Comparison of ENCODE assay signal across 8 cellular contexts in genomic region chr6:33313105-33313708, GRCh38. TPM values are rescaled to one million over a fixed set of nuclear protein-coding genes. Genes with fewer than 3 reads are reported as not detected.
DNase-seq lines count a peak whose midpoint lies in the region; ATAC-seq, FAIRE-seq and TF ChIP-seq lines count a peak whose summit lies in the region.

No MANE protein-coding gene starts in this region.

- no peaks in the 10 kb centered on the region for H3K36me3 ChIP-seq in endodermal cell (ENCODE audit: control insufficient read depth, insufficient read depth, low read length)

- peak overlapping the region; percentile 98 for H3K27ac Mint-ChIP-seq in activated CD4-positive, alpha-beta memory T cell treated with anti-CD3 and anti-CD28 coated beads for 36 hours
- peak overlapping the region; percentile 85 for H3K27ac Mint-ChIP-seq in endodermal cell
- H3K27ac Mint-ChIP-seq in mesothelial cell of epicardium, result peak overlapping the region; percentile 98

- DNase-seq in AG08395 (ENCODE audit: low spot score), result peak; percentile 27
- peak; percentile 10 for DNase-seq in NCI-H1092 treated with DMSO at 0.1 percent for 48 hours (lab: John Stamatoyannopoulos, UW)
- peak; percentile 70 for DNase-seq in activated CD4-positive, alpha-beta memory T cell treated with anti-CD3 and anti-CD28 coated beads for 36 hours
- peak; percentile 86 for DNase-seq in endodermal cell
- DNase-seq in mesothelial cell of epicardium (ENCODE audit: low spot score in 2 of 2, unreplicated experiment in 2 of 2), result peak in 1 of 2 experiments; percentile 64
- peak in 25 of 49 donors; percentile 23 to 72 (median 41) for DNase-seq in substantia nigra (lab: John Stamatoyannopoulos, UW)
- no peak for DNase-seq in HTR-8/SVneo (ENCODE audit: insufficient read length, low spot score)

- POLR2A ChIA-PET in activated CD4-positive, alpha-beta memory T cell treated with anti-CD3 and anti-CD28 coated beads for 36 hours (lab: Charles Lee), result interaction anchor here (0.7 to 2.7 kb wide), 7 partner anchors 14 to 469 kb away, joined by 4 to 12 read pairs (median 6); partner anchors contain the start of genes B3GALT4, PFDN6, RGL2 and RPS18

- peak overlapping the region; percentile 31 for H3K9ac ChIP-seq in endodermal cell (ENCODE audit: extremely low read depth, low read length, poor library complexity, severe bottlenecking)

- no peaks in the 10 kb centered on the region for H3K27me3 Mint-ChIP-seq in activated CD4-positive, alpha-beta memory T cell treated with anti-CD3 and anti-CD28 coated beads for 36 hours
- H3K27me3 Mint-ChIP-seq in endodermal cell (ENCODE audit: insufficient read depth) (peaks cover 13% of the 10 kb centered on the region), mesothelial cell of epicardium (ENCODE audit: low read depth) (no peaks in the 10 kb centered on the region)

- no peak overlapping the region for H3K27ac ChIP-seq in endodermal cell (ENCODE audit: low read depth, low read length)
- peak overlapping the region; percentile 83 for H3K27ac ChIP-seq in substantia nigra (ENCODE audit: low read depth, low read length, poor library complexity, severe bottlenecking)

- H3K4me3 Mint-ChIP-seq in activated CD4-positive, alpha-beta memory T cell treated with anti-CD3 and anti-CD28 coated beads for 36 hours, result peak overlapping the region; percentile 96
- H3K4me3 Mint-ChIP-seq in endodermal cell (peak overlapping the region; percentile 74), mesothelial cell of epicardium (peak overlapping the region; percentile 94)

- TF ChIP-seq CTCF in endodermal cell (conservative IDR thresholded peaks at IDR 0.05) (no peak), mesothelial cell of epicardium (IDR thresholded peaks at IDR 0.05; ENCODE audit: unreplicated experiment) (no peak)

- intact Hi-C loops in activated CD4-positive, alpha-beta memory T cell treated with anti-CD3 and anti-CD28 coated beads for 36 hours (cut with micrococcal nuclease), result loop anchor here (1.0 to 10.0 kb wide), 4 partner anchors 24 to 262 kb away; partner anchors contain the start of genes B3GALT4, PFDN6 and WDR46

- H3K4me1 ChIP-seq in endodermal cell (ENCODE audit: control insufficient read depth, insufficient read depth, low read length), result no peaks in the 10 kb centered on the region

- H3K36me3 Mint-ChIP-seq in activated CD4-positive, alpha-beta memory T cell treated with anti-CD3 and anti-CD28 coated beads for 36 hours, result peaks cover 43% of the 10 kb centered on the region
- H3K36me3 Mint-ChIP-seq in endodermal cell (ENCODE audit: low read depth) (peaks cover 5% of the 10 kb centered on the region), mesothelial cell of epicardium (peaks cover 6% of the 10 kb centered on the region)

- 1 to 6% methylated on average over 7 to 33 of the region's 33 CpGs for WGBS in endodermal cell (ENCODE audit: insufficient coverage in 1 of 2, insufficient read length in 1 of 2), 2 experiments

- H3K9me3 Mint-ChIP-seq in activated CD4-positive, alpha-beta memory T cell treated with anti-CD3 and anti-CD28 coated beads for 36 hours, result no peaks in the 10 kb centered on the region
- H3K9me3 Mint-ChIP-seq in endodermal cell, result no peaks in the 10 kb centered on the region
- no peaks in the 10 kb centered on the region for H3K9me3 Mint-ChIP-seq in mesothelial cell of epicardium

- H3K4me3 ChIP-seq in endodermal cell (ENCODE audit: low read length), result peak overlapping the region; percentile 75

- FAIRE-seq in HTR-8/SVneo (lab: Jason Lieb, UNC), result no peak

- peaks cover 20% of the 10 kb centered on the region for H3K27me3 ChIP-seq in endodermal cell (ENCODE audit: control insufficient read depth, insufficient read depth, low read length, poor library complexity, severe bottlenecking)

- CTCF ChIA-PET in activated CD4-positive, alpha-beta memory T cell treated with anti-CD3 and anti-CD28 coated beads for 36 hours (lab: Charles Lee), result interaction anchor here (0.6 to 4.2 kb wide), 6 partner anchors 13 to 475 kb away, joined by 3 to 36 read pairs (median 3); partner anchors contain the start of genes B3GALT4, RGL2 and TAP2

- H3K9me3 ChIP-seq in endodermal cell (ENCODE audit: control insufficient read depth, low read length), result no peaks in the 10 kb centered on the region

- H3K4me1 Mint-ChIP-seq in activated CD4-positive, alpha-beta memory T cell treated with anti-CD3 and anti-CD28 coated beads for 36 hours (ENCODE audit: low read depth), result peaks cover 55% of the 10 kb centered on the region
- H3K4me1 Mint-ChIP-seq in endodermal cell, result peaks cover 28% of the 10 kb centered on the region
- peaks cover 45% of the 10 kb centered on the region for H3K4me1 Mint-ChIP-seq in mesothelial cell of epicardium

- peak; percentile 1 for ATAC-seq in GM21381 (IDR thresholded peaks at IDR 0.05; ENCODE audit: unreplicated experiment)

RNA-seq across cellular contexts. Expression of gene TAPBP, which starts 0.7 kb away (rescaled TPM):
- 100 to 1,000 TPM; 202 to 213 TPM for total RNA-seq in activated CD4-positive, alpha-beta memory T cell treated with anti-CD3 and anti-CD28 coated beads for 36 hours
- total RNA-seq in endodermal cell, result 10 to 100 TPM in 1 of 2 donors, 1 to 10 TPM in 1; 7.0 to 11.1 TPM
- 13.5 TPM for polyA plus RNA-seq in endodermal cell (2013, experiment 1 of 2)
- polyA plus RNA-seq in endodermal cell (2013, experiment 2 of 2), result 12.4 TPM
- total RNA-seq in mesothelial cell of epicardium, result 62.8 to 68.3 TPM (median 64.4 TPM) in 3 replicates

RNA-seq across cellular contexts. Expression of gene ZBTB22, which starts 4.3 kb away (rescaled TPM):
- total RNA-seq in activated CD4-positive, alpha-beta memory T cell treated with anti-CD3 and anti-CD28 coated beads for 36 hours, result 10 to 100 TPM; 11.0 to 12.1 TPM
- total RNA-seq in endodermal cell (10 to 100 TPM; 15.2 to 19.8 TPM), mesothelial cell of epicardium (33.2 to 36.0 TPM (median 35.8 TPM) in 3 replicates)
- 26.5 TPM for polyA plus RNA-seq in endodermal cell (2013, experiment 1 of 2)
- polyA plus RNA-seq in endodermal cell (2013, experiment 2 of 2), result 20.6 TPM

RNA-seq across cellular contexts. Expression of gene DAXX, which starts 9.6 kb away (rescaled TPM):
- 10 to 100 TPM; 60.5 to 64.1 TPM for total RNA-seq in activated CD4-positive, alpha-beta memory T cell treated with anti-CD3 and anti-CD28 coated beads for 36 hours
- total RNA-seq in endodermal cell (10 to 100 TPM; 51.2 to 52.6 TPM), mesothelial cell of epicardium (31.9 to 33.2 TPM (median 33.1 TPM) in 3 replicates)
- 50.9 TPM for polyA plus RNA-seq in endodermal cell (2013, experiment 1 of 2)
- 48.1 TPM for polyA plus RNA-seq in endodermal cell (2013, experiment 2 of 2)

RNA-seq across cellular contexts. Expression of gene RGL2, which starts 14.5 kb away (rescaled TPM):
- total RNA-seq in activated CD4-positive, alpha-beta memory T cell treated with anti-CD3 and anti-CD28 coated beads for 36 hours, result 10 to 100 TPM; 24.6 to 26.0 TPM
- 10 to 100 TPM; 85.6 to 98.0 TPM for total RNA-seq in endodermal cell
- polyA plus RNA-seq in endodermal cell (2013, experiment 1 of 2), result 54.9 TPM
- polyA plus RNA-seq in endodermal cell (2013, experiment 2 of 2), result 46.3 TPM
- 108 to 113 TPM (median 112 TPM) in 3 replicates for total RNA-seq in mesothelial cell of epicardium

RNA-seq across cellular contexts. Expression of gene PFDN6, which starts 23.8 kb away (rescaled TPM):
- total RNA-seq in activated CD4-positive, alpha-beta memory T cell treated with anti-CD3 and anti-CD28 coated beads for 36 hours, result 10 to 100 TPM; 78.5 to 90.9 TPM
- total RNA-seq in endodermal cell (10 to 100 TPM; 69.9 to 86.4 TPM), mesothelial cell of epicardium (38.7 to 43.0 TPM (median 39.9 TPM) in 3 replicates)
- 91.1 TPM for polyA plus RNA-seq in endodermal cell (2013, experiment 1 of 2)
- polyA plus RNA-seq in endodermal cell (2013, experiment 2 of 2), result 84.9 TPM
